20 cellular contexts compared by ENCODE assay signal in the genomic region with DNA sequence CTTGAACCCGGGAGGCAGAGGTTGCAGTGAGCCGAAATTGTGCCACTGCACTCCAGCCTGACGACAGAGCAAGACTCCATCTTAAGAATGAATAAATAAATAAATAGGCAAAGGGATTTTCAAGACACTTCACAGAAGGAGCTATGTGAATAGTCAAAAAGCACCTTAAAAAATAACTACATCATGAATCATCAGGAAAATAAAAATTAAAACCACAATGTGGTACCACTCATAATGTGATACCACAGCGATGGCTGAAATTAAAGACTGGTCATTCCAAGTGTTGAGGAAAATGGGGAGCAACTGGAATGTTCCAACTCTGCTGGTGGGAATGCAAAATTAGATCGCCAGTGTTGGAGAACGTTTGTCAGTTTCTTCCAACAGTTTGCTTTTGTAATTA.
DNase-seq lines count a peak whose midpoint lies in the region; ATAC-seq, FAIRE-seq and TF ChIP-seq lines count a peak whose summit lies in the region.
"Had no signal": no experiment of that assay in that cellular context is flagged by ENCODE, and none has a peak within 500 bp of the region (broad histone marks: within the 10 kb centered on the region; RNA-seq: fewer than 3 reads in every experiment).

No MANE protein-coding gene starts in this region.

- TF ChIP-seq CTCF in fibroblast of the aortic adventitia (IDR thresholded peaks at IDR 0.05; ENCODE audit: insufficient read depth, low read length), result no peak

- ATAC-seq in HG03520 (IDR thresholded peaks at IDR 0.05; ENCODE audit: unreplicated experiment), result no peak
- ATAC-seq: stimulated activated naive CD8-positive, alpha-beta T cell treated with anti-CD3 and anti-CD28 coated beads, Interleukin-15, amount 100 ng/mL, for 72 hours; T-helper 17 cell; upper lobe of right lung had no signal

- no peak overlapping the region for H3K4me3 ChIP-seq in fibroblast of the aortic adventitia (ENCODE audit: low read depth, low read length)
- H3K4me3 ChIP-seq: coronary artery, upper lobe of right lung had no signal

- no peak for FAIRE-seq in GM19239 (lab: Jason Lieb, UNC)
- FAIRE-seq: GM12892 had no signal

- peak; percentile 21 for DNase-seq in AG08396 (ENCODE audit: low spot score)
- DNase-seq in HS-5 (ENCODE audit: low read depth), result peak; percentile 49
- DNase-seq in SW480 (ENCODE audit: low spot score), result peak; percentile 68
- peak; percentile 34 for DNase-seq in fibroblast of the aortic adventitia (ENCODE audit: low read depth)
- DNase-seq in GM19239 (ENCODE audit: insufficient read length, low spot score), result no peak
- no peak for DNase-seq in stimulated activated CD4-positive, alpha-beta T cell treated with anti-CD3 and anti-CD28 coated beads, Interleukin-2, amount 100 ng/mL, for 48 hours
- no peak for DNase-seq in DMS53 (lab: John Stamatoyannopoulos, UW)
- DNase-seq: activated gamma-delta T cell; anterior cingulate cortex; GDM1; head of caudate nucleus; KG1; NCI-H1105 treated with DMSO at 0.1 percent for 48 hours; NCI-H2171; stimulated activated naive CD8-positive, alpha-beta T cell treated with anti-CD3 and anti-CD28 coated beads, Interleukin-15, amount 100 ng/mL, for 72 hours; T-helper 17 cell; upper lobe of right lung had no signal

Comparison
In these comparisons a context has a peak if more than half of its experiments do, and no peak if none do; other contexts are left out.
1. DNase-seq: peak in AG08396 (single experiment), HS-5 (single experiment), SW480 (single experiment) and fibroblast of the aortic adventitia (single experiment); none in GM19239 (single experiment), stimulated activated CD4-positive, alpha-beta T cell treated with anti-CD3 and anti-CD28 coated beads, Interleukin-2, amount 100 ng/mL, for 48 hours (0 of 2) and DMS53 (single experiment).